16 cellular contexts compared by ENCODE assay signal in the genomic region with DNA sequence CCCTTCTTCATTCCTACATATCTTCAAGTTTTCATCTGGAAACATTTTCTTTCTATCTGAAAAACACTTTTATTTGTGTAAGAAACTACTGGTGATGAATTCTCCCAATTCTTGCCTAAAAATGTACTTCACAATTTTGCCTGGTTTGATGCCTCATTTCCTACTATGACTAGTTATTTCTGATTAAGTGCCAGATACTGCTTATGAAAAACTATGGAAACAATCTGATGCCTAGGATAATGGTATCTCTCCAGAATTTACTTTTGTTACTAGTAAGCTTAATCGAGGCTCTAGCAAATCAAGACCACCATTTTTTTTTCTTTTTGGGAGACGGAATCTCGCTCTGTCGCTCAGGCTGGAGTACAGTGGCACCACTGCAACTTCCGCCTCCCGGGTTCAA. TPM values are rescaled to one million over a fixed set of nuclear protein-coding genes. Genes with fewer than 3 reads are reported as not detected.
A peak's percentile ranks its signal among the peaks of the same experiment; 100 is the strongest.
DNase-seq lines count a peak whose midpoint lies in the region; ATAC-seq and TF ChIP-seq lines count a peak whose summit lies in the region.
"Had no signal": no experiment of that assay in that cellular context is flagged by ENCODE, and none has a peak within 500 bp of the region (broad histone marks: within the 10 kb centered on the region; RNA-seq: fewer than 3 reads in every experiment).

No MANE protein-coding gene starts in this region.

- H3K27ac ChIP-seq in fibroblast of lung (ENCODE audit: insufficient read depth, low read length), result peak overlapping the region; percentile 11
- peak overlapping the region; percentile 19 for H3K27ac ChIP-seq in osteoblast (ENCODE audit: low read depth, low read length)
- H3K27ac ChIP-seq: brain microvascular endothelial cell, psoas muscle, tibial nerve had no signal

- no peaks in the 10 kb centered on the region for H3K27me3 ChIP-seq in fibroblast of lung (ENCODE audit: control insufficient read depth, insufficient read depth, low read length)
- H3K27me3 ChIP-seq in osteoblast (ENCODE audit: insufficient read depth, low read length), result no peaks in the 10 kb centered on the region
- H3K27me3 ChIP-seq: brain microvascular endothelial cell, tibial nerve had no signal

- H3K9me3 ChIP-seq in fibroblast of lung (ENCODE audit: control insufficient read depth, insufficient read depth, low read depth, low read length), result no peaks in the 10 kb centered on the region
- no peaks in the 10 kb centered on the region for H3K9me3 ChIP-seq in osteoblast (ENCODE audit: low read depth, low read length)
- H3K9me3 ChIP-seq: psoas muscle, tibial nerve had no signal

- H3K4me2 ChIP-seq in fibroblast of lung (ENCODE audit: extremely low read depth, insufficient read depth, low read length) (no peak overlapping the region), osteoblast (ENCODE audit: insufficient read depth, low read length) (no peak overlapping the region)
- H3K4me2 ChIP-seq: smooth muscle cell had no signal

- H3K36me3 ChIP-seq in fibroblast of lung (ENCODE audit: control insufficient read depth, insufficient read depth, low read length) (no peaks in the 10 kb centered on the region), osteoblast (ENCODE audit: insufficient read depth, low read length) (no peaks in the 10 kb centered on the region)
- H3K36me3 ChIP-seq: brain microvascular endothelial cell had no signal

- no peak for ATAC-seq in HG03378 (IDR thresholded peaks at IDR 0.05; ENCODE audit: unreplicated experiment)
- no peak for ATAC-seq in GM18870 (IDR thresholded peaks at IDR 0.05; ENCODE audit: unreplicated experiment)
- ATAC-seq: psoas muscle had no signal

- H3K4me3 ChIP-seq in fibroblast of lung (replicated peaks in 1 of 4; ENCODE audit: control extremely low read depth in 1 of 4, insufficient read depth in 1 of 4, low read depth in 3 of 4, low read length in 4 of 4), result no peak overlapping the region
- no peak overlapping the region for H3K4me3 ChIP-seq in osteoblast (ENCODE audit: insufficient read depth, low read length)
- H3K4me3 ChIP-seq: psoas muscle, smooth muscle cell, tibial nerve had no signal

- H4K20me1 ChIP-seq in fibroblast of lung (ENCODE audit: control insufficient read depth, extremely low read depth, insufficient read depth, low read length), result no peaks in the 10 kb centered on the region
- peaks cover 8% of the 10 kb centered on the region for H4K20me1 ChIP-seq in osteoblast (ENCODE audit: insufficient read depth, low read length)

- no peak overlapping the region for H2AFZ ChIP-seq in fibroblast of lung (ENCODE audit: low read length)
- H2AFZ ChIP-seq in osteoblast (ENCODE audit: low read length), result no peak overlapping the region

- H3K79me2 ChIP-seq in fibroblast of lung (ENCODE audit: control insufficient read depth, insufficient read depth, low read length) (peaks cover 2% of the 10 kb centered on the region), osteoblast (ENCODE audit: insufficient read depth, low read length) (peaks cover 35% of the 10 kb centered on the region)

- no peak overlapping the region for H3K9ac ChIP-seq in fibroblast of lung (ENCODE audit: insufficient read depth, low read length)

- TF ChIP-seq CTCF in fibroblast of lung (conservative IDR thresholded peaks at IDR 0.05 in 1 of 2, IDR thresholded peaks at IDR 0.05 in 1 of 2; ENCODE audit: low read depth in 1 of 2, low read length in 2 of 2) (no peak), osteoblast (IDR thresholded peaks at IDR 0.05; ENCODE audit: extremely low read depth, low read depth, low read length) (no peak)

- DNase-seq in ELR (ENCODE audit: low read depth) (peak; percentile 58), M059J (ENCODE audit: low read depth) (peak; percentile 17), fibroblast of lung (ENCODE audit: low read depth in 2 of 2) (peak; percentile 37 to 47), osteoblast (ENCODE audit: insufficient read length, low spot score, missing footprints) (peak; percentile 71), NCI-H128 (lab: John Stamatoyannopoulos, UW; ENCODE audit: unreplicated experiment) (no peak)
- DNase-seq: activated CD4-positive, alpha-beta T cell treated with anti-CD3 and anti-CD28 coated beads for 48 hours; brain microvascular endothelial cell; NCI-H1694 treated with DMSO at 0.1 percent for 48 hours; NCI-H774; psoas muscle; SHP77; stimulated activated CD4-positive, alpha-beta T cell treated with anti-CD3 and anti-CD28 coated beads, Interleukin-2, amount 100 ng/mL, for 48 hours had no signal

- H3K4me1 ChIP-seq in fibroblast of lung (ENCODE audit: control insufficient read depth, extremely low read depth, insufficient read depth, low read length) (peaks cover 8% of the 10 kb centered on the region), osteoblast (ENCODE audit: insufficient read depth, low read length) (peaks cover 13% of the 10 kb centered on the region)

RNA-seq across cellular contexts. Expression of a gene that starts 31.3 kb away (rescaled TPM):
- 23.2 and 33.7 TPM in 2 replicates for total RNA-seq in M059J (2014; rRNA removed; shearing (Covaris generic))
- total RNA-seq in fibroblast of lung (21.3 and 25.3 TPM in 2 replicates), osteoblast (32.6 and 39.2 TPM in 2 replicates)
- 12.0 and 15.7 TPM in 2 replicates for polyA plus RNA-seq in fibroblast of lung
- 12.9 and 15.7 TPM in 2 replicates for polyA plus RNA-seq in fibroblast of lung (2012)
- polyA minus RNA-seq in fibroblast of lung (ENCODE audit: low replicate concordance), result 4.6 and 11.0 TPM in 2 replicates
